In genomic region chr22:50408311-50408710, GRCh38 we compare ENCODE assay signal across 26 cellular contexts.
"Had no signal": no experiment of that assay in that cellular context is flagged by ENCODE, and none has a peak within 500 bp of the region (broad histone marks: within the 10 kb centered on the region; RNA-seq: fewer than 3 reads in every experiment).

No MANE protein-coding gene starts in this region.

- H3K4me1 Mint-ChIP-seq: neural progenitor cell had no signal

- H3K27me3 Mint-ChIP-seq: dendritic cell treated with granulocyte-macrophage colony-stimulating factor and Interleukin-4, amounts not matched to agents 40 ng/mL and 50 ng/mL, for 4 days; memory B cell; naive B cell; natural killer cell treated with Interleukin-12 subunit alpha and Interleukin-12 subunit beta and Interleukin-15 and Interleukin-18, amount 100 ng/mL, for 72 hours had no signal

- H3K27ac ChIP-seq: colonic mucosa, esophagus squamous epithelium, heart right ventricle, left ventricle myocardium inferior, neural progenitor cell, psoas muscle, stomach, thyroid gland, vagina had no signal

- DNase-seq: colonic mucosa; effector CD8-positive, alpha-beta T cell; esophagus squamous epithelium; foreskin melanocyte; glutamatergic neuron; heart right ventricle; hippocampal formation; left colon; left ventricle myocardium inferior; mucosa of descending colon; naive B cell; psoas muscle; stimulated activated CD4-positive, alpha-beta T cell treated with anti-CD3 and anti-CD28 coated beads, Interleukin-12 subunit alpha, Interleukin-12 subunit beta, amount 100 ng/mL, for 4 hours; stimulated activated CD4-positive, alpha-beta T cell treated with anti-CD3 and anti-CD28 coated beads, Interleukin-1b, Interleukin-23, amount 100 ng/mL, for 48 hours; stimulated activated CD4-positive, alpha-beta T cell treated with anti-CD3 and anti-CD28 coated beads, Interleukin-4, amount 100 ng/mL, for 1 hour; stimulated activated CD8-positive, alpha-beta memory T cell treated with anti-CD3 and anti-CD28 coated beads, Interleukin-4, amount 100 ng/mL, for 48 hours; stimulated activated naive CD4-positive, alpha-beta T cell treated with Interleukin-2 at 50 U/mL for 16 hours; stomach; thyroid gland; trophoblast cell had no signal

- ATAC-seq: heart right ventricle; left colon; mucosa of descending colon; natural killer cell treated with Interleukin-12 subunit alpha and Interleukin-12 subunit beta and Interleukin-15 and Interleukin-18, amount 100 ng/mL, for 72 hours; psoas muscle; sciatic nerve had no signal

- H3K27ac Mint-ChIP-seq: dendritic cell treated with granulocyte-macrophage colony-stimulating factor and Interleukin-4, amounts not matched to agents 40 ng/mL and 50 ng/mL, for 4 days; memory B cell; natural killer cell treated with Interleukin-12 subunit alpha and Interleukin-12 subunit beta and Interleukin-15 and Interleukin-18, amount 100 ng/mL, for 72 hours; neural progenitor cell had no signal

- H3K36me3 Mint-ChIP-seq: natural killer cell treated with Interleukin-12 subunit alpha and Interleukin-12 subunit beta and Interleukin-15 and Interleukin-18, amount 100 ng/mL, for 72 hours had no signal

- H3K4me3 Mint-ChIP-seq: dendritic cell treated with granulocyte-macrophage colony-stimulating factor and Interleukin-4, amounts not matched to agents 40 ng/mL and 50 ng/mL, for 4 days; memory B cell; naive B cell; natural killer cell treated with Interleukin-12 subunit alpha and Interleukin-12 subunit beta and Interleukin-15 and Interleukin-18, amount 100 ng/mL, for 72 hours; neural progenitor cell had no signal

- H3K9me3 Mint-ChIP-seq: dendritic cell treated with granulocyte-macrophage colony-stimulating factor and Interleukin-4, amounts not matched to agents 40 ng/mL and 50 ng/mL, for 4 days; memory B cell; naive B cell; natural killer cell treated with Interleukin-12 subunit alpha and Interleukin-12 subunit beta and Interleukin-15 and Interleukin-18, amount 100 ng/mL, for 72 hours; neural progenitor cell had no signal
